Comparison of ENCODE assay signal across 8 cellular contexts in the genomic region with DNA sequence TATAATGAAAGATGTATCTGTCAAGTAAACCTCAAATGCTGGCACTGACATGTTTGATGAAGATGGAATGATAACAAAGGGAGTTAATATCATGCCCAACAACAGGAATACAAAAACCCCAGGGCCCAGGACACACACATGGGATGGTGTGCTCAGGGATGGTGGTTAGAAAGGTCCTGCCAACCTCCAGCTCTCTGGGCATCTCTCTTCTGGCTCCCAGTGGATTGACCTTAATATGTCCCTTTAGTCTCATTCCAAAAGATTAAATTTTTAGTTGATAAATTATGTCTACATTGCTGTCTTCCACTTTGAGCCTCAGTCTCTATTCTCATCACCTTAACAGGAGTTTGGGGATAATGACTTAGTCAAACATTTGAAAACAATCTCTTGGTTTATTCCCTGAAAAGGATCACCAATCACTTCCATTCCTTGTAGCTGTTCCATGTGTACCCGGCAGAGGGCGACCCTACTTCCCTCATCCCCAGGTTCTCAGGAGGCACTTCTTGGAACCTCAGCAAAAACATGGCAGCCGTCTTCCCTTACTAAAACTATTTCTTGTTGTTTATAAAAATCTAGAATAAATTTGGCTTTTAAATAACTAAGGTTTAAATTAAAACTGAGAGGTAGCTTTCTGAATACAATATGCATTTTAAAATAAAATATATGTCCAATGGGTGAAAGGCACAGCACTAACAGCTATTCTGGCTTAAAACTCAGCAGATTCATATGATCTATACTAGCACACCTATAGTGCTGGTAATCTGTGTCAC.
DNase-seq lines count a peak whose midpoint lies in the region; ATAC-seq, FAIRE-seq and TF ChIP-seq lines count a peak whose summit lies in the region.

No MANE protein-coding gene starts in this region.

- TF ChIP-seq CTCF in cardiac fibroblast (IDR thresholded peaks at IDR 0.05; ENCODE audit: low read depth, low read length), result peak; percentile 88

- ATAC-seq in GM18858 (IDR thresholded peaks at IDR 0.05; ENCODE audit: unreplicated experiment), result no peak

- DNase-seq in AG08396 (ENCODE audit: low spot score) (peak; percentile 79), GM19239 (ENCODE audit: insufficient read length, low spot score) (peak; percentile 50), NCI-H1694 (lab: John Stamatoyannopoulos, UW) (peak; percentile 46), cardiac fibroblast (ENCODE audit: low read depth in 2 of 2) (peak; percentile 76 to 78), left kidney (ENCODE audit: low read depth, low spot score) (peak; percentile 72)
- DNase-seq in stimulated activated CD4-positive, alpha-beta T cell treated with anti-CD3 and anti-CD28 coated beads, TNF-alpha, amount 100 ng/mL, for 24 hours (ENCODE audit: low read depth in 3 of 3), result peak in 2 of 3 experiments; percentile 7 to 53

- FAIRE-seq in GM19239 (lab: Jason Lieb, UNC) (peak; percentile 64), TTC549 (lab: Jason Lieb, UNC) (peak; percentile 95)

- H3K4me3 ChIP-seq in cardiac fibroblast (replicated peaks in 1 of 2; ENCODE audit: low read depth in 2 of 2, low read length in 2 of 2), result no peak overlapping the region
